ENCODE assay signal across 8 cellular contexts in the genomic region with DNA sequence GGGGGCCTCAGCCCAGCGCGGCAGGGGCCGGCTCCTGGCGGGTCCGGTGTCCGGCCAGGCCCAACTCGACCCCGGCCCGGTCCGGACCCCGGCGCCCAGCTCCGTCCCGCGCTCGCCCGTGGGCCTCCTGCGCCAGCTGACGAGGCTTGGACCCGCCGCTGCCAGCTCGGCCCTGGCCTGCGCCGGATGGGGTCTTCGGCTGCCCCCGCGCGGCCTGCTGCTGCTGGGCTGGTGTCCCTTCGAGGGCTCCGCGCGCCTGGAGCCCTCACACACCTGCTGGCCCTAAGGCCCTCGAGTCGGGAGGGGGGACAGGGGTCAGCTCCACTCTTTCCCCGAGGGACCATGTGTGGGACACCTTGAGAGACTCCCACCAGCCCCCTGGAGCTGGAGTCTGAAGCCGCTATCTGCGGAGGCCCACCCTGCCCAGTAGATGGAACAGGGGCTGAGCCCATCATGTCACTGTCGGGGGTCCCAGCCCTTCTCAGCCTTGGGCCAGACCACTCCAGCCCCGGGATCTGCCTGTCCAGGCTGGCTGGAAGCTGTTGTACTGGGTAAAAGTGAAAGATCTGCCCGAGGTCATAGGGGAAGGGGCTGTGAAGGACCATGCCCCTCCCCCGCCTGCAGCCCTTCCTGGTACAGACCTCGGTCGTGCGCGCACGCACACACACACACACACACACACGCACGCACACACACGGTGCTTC. TPM values are rescaled to one million over a fixed set of nuclear protein-coding genes. Genes with fewer than 3 reads are reported as not detected.
DNase-seq lines count a peak whose midpoint lies in the region; ATAC-seq, FAIRE-seq and TF ChIP-seq lines count a peak whose summit lies in the region.

No MANE protein-coding gene starts in this region.

- intact Hi-C loops in esophagus squamous epithelium (cut with DNase I): loop anchor here (5.0 kb wide), 1 partner anchor 459 kb away; no protein-coding TSS in a partner anchor
- intact Hi-C loops in pancreas (cut with DNase I): loop anchor here in 2 of 3 donors (10.0 kb wide), 1 partner anchor 192 kb away; a partner anchor contains a TSS

- H3K4me3 ChIP-seq in RWPE2 (ENCODE audit: severe bottlenecking) (peak overlapping the region; percentile 12), esophagus squamous epithelium (peak overlapping the region; percentile 37 to 91 (median 74)), pancreas (peak overlapping the region in 2 of 4 donors; percentile 62 to 75)

- H3K36me3 ChIP-seq in RWPE2 (ENCODE audit: low read depth): no peaks in the 10 kb centered on the region
- no peaks in the 10 kb centered on the region for H3K36me3 ChIP-seq in esophagus squamous epithelium
- no peaks in the 10 kb centered on the region for H3K36me3 ChIP-seq in pancreas

- no peak overlapping the region for H3K27ac ChIP-seq in RWPE2 (ENCODE audit: poor library complexity, severe bottlenecking)
- peak overlapping the region; percentile 56 to 87 (median 80) for H3K27ac ChIP-seq in esophagus squamous epithelium
- peak overlapping the region in 3 of 4 donors; percentile 26 to 59 (median 38) for H3K27ac ChIP-seq in pancreas

- peak; percentile 19 for TF ChIP-seq CTCF in AG09319 (IDR thresholded peaks at IDR 0.05; ENCODE audit: low read depth, low read length)
- no peak for TF ChIP-seq CTCF in RWPE2 (IDR thresholded peaks at IDR 0.05; ENCODE audit: poor library complexity, severe bottlenecking)
- no peak for TF ChIP-seq CTCF in esophagus squamous epithelium (IDR thresholded peaks at IDR 0.05)
- TF ChIP-seq CTCF in pancreas (IDR thresholded peaks at IDR 0.05): no peak

- FAIRE-seq in pancreas (lab: Jason Lieb, UNC): no peak

- H3K9me3 ChIP-seq in RWPE2 (ENCODE audit: severe bottlenecking) (no peaks in the 10 kb centered on the region), esophagus squamous epithelium (no peaks in the 10 kb centered on the region), pancreas (no peaks in the 10 kb centered on the region)

- H3K4me1 ChIP-seq in RWPE2 (ENCODE audit: insufficient read depth, poor library complexity, severe bottlenecking) (peaks cover 12% of the 10 kb centered on the region), esophagus squamous epithelium (peaks cover 20 to 76% (median 28%) of the 10 kb centered on the region in 3 donors), pancreas (peaks cover 7 to 9% (median 8%) of the 10 kb centered on the region in 3 donors)

- no peak for TF ChIP-seq POLR2A in esophagus squamous epithelium (IDR thresholded peaks at IDR 0.05)

- no peaks in the 10 kb centered on the region for H3K27me3 ChIP-seq in RWPE2 (ENCODE audit: insufficient read depth, poor library complexity, severe bottlenecking)
- H3K27me3 ChIP-seq in esophagus squamous epithelium: peaks cover 0 to 32% (median 0%) of the 10 kb centered on the region in 4 donors
- H3K27me3 ChIP-seq in pancreas: no peaks in the 10 kb centered on the region

- ATAC-seq in GM19043 (IDR thresholded peaks at IDR 0.05; ENCODE audit: low read depth, unreplicated experiment) (peak; percentile 10), RWPE2 (ENCODE audit: low read depth) (no peak), pancreas (peak in 1 of 4 donors; percentile 1)

- DNase-seq in AG09319 (ENCODE audit: extremely low read depth, low read depth): no peak
- DNase-seq in RWPE2 (ENCODE audit: low spot score): no peak
- no peak for DNase-seq in esophagus squamous epithelium (lab: John Stamatoyannopoulos, UW)
- DNase-seq in pancreas: peak in 5 of 6 donors; percentile 36 to 83 (median 65)
- no peak for DNase-seq in CD1c-positive myeloid dendritic cell (ENCODE audit: extremely low spot score)
- DNase-seq in NCI-H187 treated with DMSO at 0.1 percent for 48 hours (lab: John Stamatoyannopoulos, UW): no peak
- DNase-seq in HuH-7 (ENCODE audit: low spot score): no peak

- 13 to 17% methylated on average over 1 to 8 of the region's 49 CpGs for WGBS in esophagus squamous epithelium, 2 donors
- 27 to 42% methylated on average over 29 to 49 of the region's 49 CpGs for WGBS in pancreas, 2 donors

RNA-seq across cellular contexts. Expression of a gene that starts 0.8 kb away (rescaled TPM):
- total RNA-seq in esophagus squamous epithelium: 10 to 100 TPM in 2 of 4 donors, 1 to 10 TPM in 2; 4.1 to 54.6 (median 20.8) TPM
- 10 to 100 TPM in 5 of 6 donors, 1 to 10 TPM in 1; 9.2 to 23.1 (median 19.2) TPM for total RNA-seq in pancreas
- 10 to 100 TPM; 36.1 to 71.4 TPM for polyA plus RNA-seq in pancreas

RNA-seq across cellular contexts. Expression of a gene that starts 42.9 kb away (rescaled TPM):
- total RNA-seq in esophagus squamous epithelium: 10 to 100 TPM; 10.2 to 39.2 (median 22.5) TPM
- total RNA-seq in pancreas: 1 to 10 TPM in 4 of 6 donors, under 1 TPM in 2; 0.16 to 9.0 (median 2.1) TPM
- 1 to 10 TPM; 2.6 to 5.9 TPM for polyA plus RNA-seq in pancreas

Comparison
In these comparisons a context has a peak if more than half of its experiments do, and no peak if none do; other contexts are left out.
1. DNase-seq: peak in pancreas (5 of 6); none in AG09319 (single experiment), RWPE2 (single experiment), esophagus squamous epithelium (single experiment), CD1c-positive myeloid dendritic cell (single experiment), NCI-H187 treated with DMSO at 0.1 percent for 48 hours (single experiment) and HuH-7 (single experiment).